10 cellular contexts compared by ENCODE assay signal in the genomic region with DNA sequence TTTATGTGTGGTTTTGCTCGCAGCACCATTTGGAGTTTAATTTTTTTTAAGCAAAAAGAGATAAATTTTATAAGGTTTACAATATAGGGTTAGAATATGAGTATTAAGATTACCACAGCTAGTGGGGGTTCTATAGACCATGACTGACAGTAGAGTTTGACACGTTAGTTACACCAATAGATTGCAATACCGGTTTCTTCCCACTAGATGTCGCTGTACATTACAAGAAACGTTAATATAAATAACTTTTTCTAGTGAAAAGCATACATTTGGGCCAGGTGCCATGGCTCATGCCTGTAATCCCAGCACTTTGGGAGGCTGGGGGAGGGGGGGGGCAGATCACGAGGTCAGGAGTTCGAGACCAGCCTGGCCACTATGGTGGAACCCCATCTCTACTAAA.
DNase-seq lines count a peak whose midpoint lies in the region; ATAC-seq and TF ChIP-seq lines count a peak whose summit lies in the region.
"Had no signal": no experiment of that assay in that cellular context is flagged by ENCODE, and none has a peak within 500 bp of the region (broad histone marks: within the 10 kb centered on the region; RNA-seq: fewer than 3 reads in every experiment).

No MANE protein-coding gene starts in this region.

- DNase-seq in AML-193 (lab: John Stamatoyannopoulos, UW) = peak; percentile 9 to 12
- peak; percentile 28 for DNase-seq in NCI-H69 (lab: John Stamatoyannopoulos, UW)
- DNase-seq in fibroblast of the aortic adventitia (ENCODE audit: low read depth) = peak; percentile 11
- no peak for DNase-seq in amygdala (lab: John Stamatoyannopoulos, UW)
- DNase-seq in substantia nigra (lab: John Stamatoyannopoulos, UW) = no peak
- DNase-seq: activated B cell treated with CpG ODN at 0.5 μM for 24 hours, left ventricle myocardium superior had no signal

- no peak overlapping the region for H3K27ac ChIP-seq in substantia nigra (ENCODE audit: low read depth, low read length, poor library complexity, severe bottlenecking)

- peak; percentile 54 for TF ChIP-seq CTCF in fibroblast of the aortic adventitia (IDR thresholded peaks at IDR 0.05; ENCODE audit: insufficient read depth, low read length)

- ATAC-seq in GM18909 (IDR thresholded peaks at IDR 0.05; ENCODE audit: poor library complexity, unreplicated experiment) (peak; percentile 54), HG02642 (IDR thresholded peaks at IDR 0.05; ENCODE audit: poor library complexity, unreplicated experiment) (no peak), HG02973 (IDR thresholded peaks at IDR 0.05; ENCODE audit: unreplicated experiment) (no peak)
- ATAC-seq: left ventricle myocardium superior had no signal

- H3K4me3 ChIP-seq in fibroblast of the aortic adventitia (ENCODE audit: low read depth, low read length) = no peak overlapping the region

Comparison
In these comparisons a context has a peak if more than half of its experiments do, and no peak if none do; other contexts are left out.
1. DNase-seq: peak in AML-193 (2 of 2), NCI-H69 (single experiment) and fibroblast of the aortic adventitia (single experiment); none in amygdala (0 of 56) and substantia nigra (0 of 49).